Comparison of ENCODE assay signal across 8 cellular contexts in genomic region chr1:227454686-227455085, GRCh38.
"Had no signal": no experiment of that assay in that cellular context is flagged by ENCODE, and none has a peak within 500 bp of the region (broad histone marks: within the 10 kb centered on the region; RNA-seq: fewer than 3 reads in every experiment).

No MANE protein-coding gene starts in this region.

- H3K4me3 ChIP-seq: HAP-1 had no signal

- H3K36me3 ChIP-seq: HAP-1 had no signal

- ATAC-seq: HCT116, HepG2 had no signal

- DNase-seq: GOT3, H7, HFFc6, KG1 had no signal

- H3K9me3 ChIP-seq: HAP-1 had no signal

- FAIRE-seq: HepG2 had no signal

- H3K27ac ChIP-seq: HL-60 had no signal

- H3K4me1 ChIP-seq: HAP-1 had no signal
